ENCODE assay signal across 35 cellular contexts in genomic region chr5:3613726-3614125, GRCh38. TPM values are rescaled to one million over a fixed set of nuclear protein-coding genes. Genes with fewer than 3 reads are reported as not detected.
"Had no signal": no experiment of that assay in that cellular context is flagged by ENCODE, and none has a peak within 500 bp of the region (broad histone marks: within the 10 kb centered on the region; RNA-seq: fewer than 3 reads in every experiment).

No MANE protein-coding gene starts in this region.

- DNase-seq: activated B cell treated with CpG ODN at 0.5 μM for 24 hours; activated CD4-positive, alpha-beta T cell treated with anti-CD3 and anti-CD28 coated beads for 48 hours; activated CD4-positive, alpha-beta T cell treated with anti-CD3 and anti-CD28 coated beads, Interleukin-2, amount 50 U/mL, for 1 hour; activated CD4-positive, alpha-beta T cell treated with anti-CD3 and anti-CD28 coated beads, Interleukin-2, amount 50 U/mL, for 48 hours; activated CD8-positive, alpha-beta memory T cell treated with anti-CD3 and anti-CD28 coated beads, Interleukin-2, amount 10 ng/mL, durations not matched to agents 7 days and 5 days; activated CD8-positive, alpha-beta memory T cell treated with anti-CD3 and anti-CD28 coated beads, Interleukin-2, amount 50 U/mL, for 4 hours; activated CD8-positive, alpha-beta T cell treated with anti-CD3 and anti-CD28 coated beads, Interleukin-2, amount 10 ng/mL, durations not matched to agents 7 days and 5 days; activated effector memory CD4-positive, alpha-beta T cell treated with anti-CD3 and anti-CD28 coated beads, Interleukin-2, amount 50 U/mL, for 16 hours; activated naive CD4-positive, alpha-beta T cell treated with anti-CD3 and anti-CD28 coated beads for 36 hours; activated naive CD8-positive, alpha-beta T cell treated with anti-CD3 and anti-CD28 coated beads for 36 hours; activated naive CD8-positive, alpha-beta T cell treated with anti-CD3 and anti-CD28 coated beads, Interleukin-2, amount 50 U/mL, for 24 hours; activated T-cell treated with anti-CD3 and anti-CD28 coated beads, Interleukin-2, amount 50 U/mL, for 1 hour; activated T-cell treated with anti-CD3 and anti-CD28 coated beads, Interleukin-2, amount 50 U/mL, for 48 hours; adrenal gland; amygdala; dorsolateral prefrontal cortex; effector memory CD4-positive, alpha-beta T cell; endodermal cell; foreskin fibroblast; T-helper 1 cell; T-helper 17 cell; T1000; WERI-Rb-1 had no signal

- H3K9me3 ChIP-seq: adrenal gland, ascending aorta had no signal

- H3K27me3 ChIP-seq: adrenal gland, ascending aorta had no signal

- H3K36me3 ChIP-seq: adrenal gland, ascending aorta, WERI-Rb-1 had no signal

- H3K27ac ChIP-seq: adrenal gland, ascending aorta, coronary artery, dorsolateral prefrontal cortex, WERI-Rb-1 had no signal

- ATAC-seq: activated CD4-positive, CD25-positive, alpha-beta regulatory T cell treated with anti-CD3 and anti-CD28 coated beads, Interleukin-2, amount 50 U/mL, for 24 hours; activated CD8-positive, alpha-beta memory T cell treated with anti-CD3 and anti-CD28 coated beads, Interleukin-2, amount 10 ng/mL, durations not matched to agents 7 days and 5 days; activated CD8-positive, alpha-beta T cell treated with anti-CD3 and anti-CD28 coated beads, Interleukin-2, amount 10 ng/mL, durations not matched to agents 7 days and 5 days; activated naive CD8-positive, alpha-beta T cell treated with anti-CD3 and anti-CD28 coated beads, Interleukin-2, amount 50 U/mL, for 24 hours; esophagus mucosa; T-helper 17 cell had no signal

- H3K27me3 Mint-ChIP-seq: activated B cell treated with CpG ODN at 0.5 μM for 24 hours; activated CD8-positive, alpha-beta memory T cell treated with anti-CD3 and anti-CD28 coated beads, Interleukin-2, amount 10 ng/mL, durations not matched to agents 7 days and 5 days; activated naive CD8-positive, alpha-beta T cell treated with anti-CD3 and anti-CD28 coated beads, Interleukin-2, amount 50 U/mL, for 24 hours; central memory CD8-positive, alpha-beta T cell; T-helper 17 cell had no signal

- H3K4me1 Mint-ChIP-seq: activated B cell treated with CpG ODN at 0.5 μM for 24 hours; activated CD8-positive, alpha-beta memory T cell treated with anti-CD3 and anti-CD28 coated beads, Interleukin-2, amount 10 ng/mL, durations not matched to agents 7 days and 5 days; activated naive CD4-positive, alpha-beta T cell treated with anti-CD3 and anti-CD28 coated beads, Interleukin-2, amount 50 U/mL, for 24 hours; activated naive CD8-positive, alpha-beta T cell treated with anti-CD3 and anti-CD28 coated beads for 36 hours; activated naive CD8-positive, alpha-beta T cell treated with anti-CD3 and anti-CD28 coated beads, Interleukin-2, amount 50 U/mL, for 24 hours; central memory CD8-positive, alpha-beta T cell; endodermal cell; T-helper 17 cell had no signal

- H3K4me1 ChIP-seq: adrenal gland, ascending aorta had no signal

- H3K27ac Mint-ChIP-seq: activated B cell treated with CpG ODN at 0.5 μM for 24 hours; activated CD8-positive, alpha-beta memory T cell treated with anti-CD3 and anti-CD28 coated beads, Interleukin-2, amount 10 ng/mL, durations not matched to agents 7 days and 5 days; activated CD8-positive, alpha-beta T cell treated with anti-CD3 and anti-CD28 coated beads, Interleukin-2, amount 10 ng/mL, durations not matched to agents 7 days and 5 days; activated naive CD4-positive, alpha-beta T cell treated with anti-CD3 and anti-CD28 coated beads for 36 hours; activated naive CD4-positive, alpha-beta T cell treated with anti-CD3 and anti-CD28 coated beads, Interleukin-2, amount 50 U/mL, for 24 hours; activated naive CD8-positive, alpha-beta T cell treated with anti-CD3 and anti-CD28 coated beads for 36 hours; activated naive CD8-positive, alpha-beta T cell treated with anti-CD3 and anti-CD28 coated beads, Interleukin-2, amount 50 U/mL, for 24 hours; activated T-helper 1 cell treated with anti-CD3 and anti-CD28 coated beads, Interleukin-12 subunit alpha, Interleukin-12 subunit beta, Interleukin-2, Interleukin-4 antibody, amounts not matched to agents 30 ng/mL and 10 ng/mL and 1 ng/mL, durations not matched to agents 14 hours and 24 hours and 36 hours; activated T-helper 2 cell treated with anti-CD3 and anti-CD28 coated beads, Interferon-gamma antibody, Interleukin-2, Interleukin-4, amounts not matched to agents 10 μg/mL and 5 μg/mL and 100 μg/mL, durations not matched to agents 14 hours and 24 hours and 36 hours; brain; dendritic cell treated with granulocyte-macrophage colony-stimulating factor and Interleukin-4, amounts not matched to agents 40 ng/mL and 50 ng/mL, for 4 days; endodermal cell; T-helper 17 cell; T-helper 2 cell treated with Interferon-gamma antibody and Interleukin-4, amounts not matched to agents 5 μg/mL and 100 μg/mL, for 36 hours had no signal

- H3K4me3 Mint-ChIP-seq: activated B cell treated with CpG ODN at 0.5 μM for 24 hours; activated CD8-positive, alpha-beta memory T cell treated with anti-CD3 and anti-CD28 coated beads, Interleukin-2, amount 10 ng/mL, durations not matched to agents 7 days and 5 days; activated CD8-positive, alpha-beta T cell treated with anti-CD3 and anti-CD28 coated beads, Interleukin-2, amount 10 ng/mL, durations not matched to agents 7 days and 5 days; activated naive CD4-positive, alpha-beta T cell treated with anti-CD3 and anti-CD28 coated beads for 36 hours; activated naive CD4-positive, alpha-beta T cell treated with anti-CD3 and anti-CD28 coated beads, Interleukin-2, amount 50 U/mL, for 24 hours; activated naive CD8-positive, alpha-beta T cell treated with anti-CD3 and anti-CD28 coated beads for 36 hours; activated naive CD8-positive, alpha-beta T cell treated with anti-CD3 and anti-CD28 coated beads, Interleukin-2, amount 50 U/mL, for 24 hours; activated T-helper 1 cell treated with anti-CD3 and anti-CD28 coated beads, Interleukin-12 subunit alpha, Interleukin-12 subunit beta, Interleukin-2, Interleukin-4 antibody, amounts not matched to agents 30 ng/mL and 10 ng/mL and 1 ng/mL, durations not matched to agents 14 hours and 24 hours and 36 hours; brain; central memory CD8-positive, alpha-beta T cell; dendritic cell treated with granulocyte-macrophage colony-stimulating factor and Interleukin-4, amounts not matched to agents 40 ng/mL and 50 ng/mL, for 4 days; endodermal cell; T-helper 17 cell; T-helper 2 cell treated with Interferon-gamma antibody and Interleukin-4, amounts not matched to agents 5 μg/mL and 100 μg/mL, for 36 hours had no signal

- H3K4me3 ChIP-seq: adrenal gland, ascending aorta, coronary artery, dorsolateral prefrontal cortex had no signal

- H3K9me3 Mint-ChIP-seq: activated B cell treated with CpG ODN at 0.5 μM for 24 hours; activated naive CD8-positive, alpha-beta T cell treated with anti-CD3 and anti-CD28 coated beads for 36 hours; activated naive CD8-positive, alpha-beta T cell treated with anti-CD3 and anti-CD28 coated beads, Interleukin-2, amount 50 U/mL, for 24 hours; activated T-helper 1 cell treated with anti-CD3 and anti-CD28 coated beads, Interleukin-12 subunit alpha, Interleukin-12 subunit beta, Interleukin-2, Interleukin-4 antibody, amounts not matched to agents 30 ng/mL and 10 ng/mL and 1 ng/mL, durations not matched to agents 14 hours and 24 hours and 36 hours; activated T-helper 2 cell treated with anti-CD3 and anti-CD28 coated beads, Interferon-gamma antibody, Interleukin-2, Interleukin-4, amounts not matched to agents 10 μg/mL and 5 μg/mL and 100 μg/mL, durations not matched to agents 14 hours and 24 hours and 36 hours; brain; dendritic cell treated with granulocyte-macrophage colony-stimulating factor and Interleukin-4, amounts not matched to agents 40 ng/mL and 50 ng/mL, for 4 days; endodermal cell; T-helper 2 cell treated with Interferon-gamma antibody and Interleukin-4, amounts not matched to agents 5 μg/mL and 100 μg/mL, for 36 hours had no signal

- H3K36me3 Mint-ChIP-seq: activated CD8-positive, alpha-beta memory T cell treated with anti-CD3 and anti-CD28 coated beads, Interleukin-2, amount 10 ng/mL, durations not matched to agents 7 days and 5 days; activated naive CD4-positive, alpha-beta T cell treated with anti-CD3 and anti-CD28 coated beads, Interleukin-2, amount 50 U/mL, for 24 hours; activated naive CD8-positive, alpha-beta T cell treated with anti-CD3 and anti-CD28 coated beads for 36 hours; brain had no signal

RNA-seq across cellular contexts. Expression of gene IRX1, which starts 18.1 kb away (rescaled TPM):
- total RNA-seq: activated B cell treated with CpG ODN at 0.5 μM for 24 hours; activated CD8-positive, alpha-beta memory T cell treated with anti-CD3 and anti-CD28 coated beads for 36 hours; activated CD8-positive, alpha-beta memory T cell treated with anti-CD3 and anti-CD28 coated beads, Interleukin-2, amount 10 ng/mL, durations not matched to agents 7 days and 5 days; activated CD8-positive, alpha-beta T cell treated with anti-CD3 and anti-CD28 coated beads, Interleukin-2, amount 10 ng/mL, durations not matched to agents 7 days and 5 days; activated naive CD4-positive, alpha-beta T cell treated with anti-CD3 and anti-CD28 coated beads for 36 hours; activated naive CD8-positive, alpha-beta T cell treated with anti-CD3 and anti-CD28 coated beads for 36 hours; activated T-helper 1 cell treated with anti-CD3 and anti-CD28 coated beads, Interleukin-12 subunit alpha, Interleukin-12 subunit beta, Interleukin-2, Interleukin-4 antibody, amounts not matched to agents 30 ng/mL and 10 ng/mL and 1 ng/mL, durations not matched to agents 14 hours and 24 hours and 36 hours; activated T-helper 2 cell treated with anti-CD3 and anti-CD28 coated beads, Interferon-gamma antibody, Interleukin-2, Interleukin-4, amounts not matched to agents 10 μg/mL and 5 μg/mL and 100 μg/mL, durations not matched to agents 14 hours and 24 hours and 36 hours; adrenal gland; T-helper 17 cell had no signal
